ENCODE assay signal across 1 cellular context in the genomic region with DNA sequence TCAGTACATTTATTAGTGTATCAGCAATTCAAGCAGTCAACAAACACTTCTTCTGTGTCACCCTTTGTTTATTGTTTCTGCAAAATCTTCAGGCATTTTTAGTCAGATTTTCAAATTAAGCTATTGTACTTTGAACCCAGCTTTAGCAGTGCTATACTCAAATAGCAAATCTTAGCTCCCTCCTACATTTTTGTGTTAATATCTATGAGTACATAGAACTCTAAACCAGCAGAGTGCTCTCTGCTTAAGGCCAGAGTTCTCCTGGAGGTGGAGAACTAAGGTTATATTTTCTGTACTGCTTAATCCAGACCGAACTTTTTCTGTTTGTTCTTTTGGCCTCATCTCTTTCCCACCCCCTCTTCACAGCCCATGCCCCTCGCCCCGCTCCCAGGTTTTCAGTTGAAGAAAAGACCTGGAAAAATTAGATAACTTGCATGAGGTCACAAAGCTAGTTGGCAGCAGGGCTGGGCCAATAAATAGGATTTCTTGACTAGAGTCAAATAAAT.
A peak's percentile ranks its signal among the peaks of the same experiment; 100 is the strongest.
TF ChIP-seq lines count a peak whose summit lies in the region.

No MANE protein-coding gene starts in this region.

TF ChIP-seq in HepG2, 621 proteins besides CTCF, POLR2A, EP300 and RAD21 (continued from another document and continues in another):
- TF ChIP-seq ZNF414 (CRISPR knock-in tag; IDR thresholded peaks at IDR 0.05) (no peak), TRIM24 (CRISPR knock-in tag; IDR thresholded peaks at IDR 0.05) (no peak), ZBTB37 (CRISPR knock-in tag; IDR thresholded peaks at IDR 0.05) (no peak), ZNF749 (CRISPR knock-in tag; IDR thresholded peaks at IDR 0.05; ENCODE audit: borderline replicate concordance) (no peak), HMGA1 (CRISPR knock-in tag; conservative IDR thresholded peaks at IDR 0.05) (no peak), CENPT (CRISPR knock-in tag; IDR thresholded peaks at IDR 0.05; ENCODE audit: low read depth) (no peak), ZNF263 (CRISPR knock-in tag; IDR thresholded peaks at IDR 0.05) (no peak), TCF7 (IDR thresholded peaks at IDR 0.05; ENCODE audit: low read depth) (peak; percentile 27; the same call in 1 of the 2 replicates), TAF1 (CRISPR knock-in tag; IDR thresholded peaks at IDR 0.05) (no peak), FIP1L1 (IDR thresholded peaks at IDR 0.05; ENCODE audit: borderline replicate concordance, insufficient read depth, low read depth, low read length) (no peak), RNF2 (conservative IDR thresholded peaks at IDR 0.05; ENCODE audit: low read depth) (no peak), ZNF646 (CRISPR knock-in tag; IDR thresholded peaks at IDR 0.05) (no peak), TEAD3 (CRISPR knock-in tag; optimal IDR thresholded peaks at IDR 0.05; ENCODE audit: borderline replicate concordance) (no peak), ZNF597 (CRISPR knock-in tag; IDR thresholded peaks at IDR 0.05) (no peak), ARID5B (CRISPR knock-in tag; IDR thresholded peaks at IDR 0.05) (peak; percentile 57; the same call in 1 of the 2 replicates), ZNF407 (CRISPR knock-in tag; IDR thresholded peaks at IDR 0.05; ENCODE audit: not compliant biosample characterization) (no peak), ZNF329 (CRISPR knock-in tag; IDR thresholded peaks at IDR 0.05; ENCODE audit: low read depth) (no peak), MAFG (CRISPR knock-in tag; IDR thresholded peaks at IDR 0.05) (no peak), AGO1 (IDR thresholded peaks at IDR 0.05; ENCODE audit: low read depth, low read length, poor library complexity, severe bottlenecking) (no peak), HINFP (CRISPR knock-in tag; IDR thresholded peaks at IDR 0.05; ENCODE audit: low read depth) (no peak), ZFX (CRISPR knock-in tag; IDR thresholded peaks at IDR 0.05; ENCODE audit: low read depth) (no peak), ZNF180 (CRISPR knock-in tag; IDR thresholded peaks at IDR 0.05; ENCODE audit: borderline replicate concordance, low read depth) (no peak)
- TF ChIP-seq, protein P1, sequence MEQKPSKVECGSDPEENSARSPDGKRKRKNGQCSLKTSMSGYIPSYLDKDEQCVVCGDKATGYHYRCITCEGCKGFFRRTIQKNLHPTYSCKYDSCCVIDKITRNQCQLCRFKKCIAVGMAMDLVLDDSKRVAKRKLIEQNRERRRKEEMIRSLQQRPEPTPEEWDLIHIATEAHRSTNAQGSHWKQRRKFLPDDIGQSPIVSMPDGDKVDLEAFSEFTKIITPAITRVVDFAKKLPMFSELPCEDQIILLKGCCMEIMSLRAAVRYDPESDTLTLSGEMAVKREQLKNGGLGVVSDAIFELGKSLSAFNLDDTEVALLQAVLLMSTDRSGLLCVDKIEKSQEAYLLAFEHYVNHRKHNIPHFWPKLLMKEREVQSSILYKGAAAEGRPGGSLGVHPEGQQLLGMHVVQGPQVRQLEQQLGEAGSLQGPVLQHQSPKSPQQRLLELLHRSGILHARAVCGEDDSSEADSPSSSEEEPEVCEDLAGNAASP (CRISPR knock-in tag; IDR thresholded peaks at IDR 0.05; ENCODE audit: borderline replicate concordance): 0 out of 2 replicates have a peak, but pooled peaks have one; percentile 31
